Comparison of ENCODE assay signal across 12 cellular contexts in the genomic region with DNA sequence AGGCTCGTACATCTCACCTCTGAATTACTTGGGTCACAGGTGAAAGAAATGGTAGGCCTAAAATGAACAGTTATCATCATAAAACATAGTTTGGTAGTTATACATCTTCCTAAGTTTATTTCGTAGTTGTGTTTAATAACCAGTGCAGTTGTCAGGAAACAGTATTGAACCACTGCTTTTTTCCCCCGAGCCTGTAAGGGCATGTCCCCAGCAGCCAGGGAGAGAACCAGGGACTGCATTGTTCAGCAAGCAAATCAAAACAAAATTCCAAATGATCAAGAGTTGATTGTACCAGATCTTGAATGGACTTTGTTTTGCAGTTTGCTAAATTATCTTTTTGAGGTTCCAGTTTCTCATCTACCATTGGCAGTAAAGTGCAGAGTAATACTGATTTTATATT. TPM values are rescaled to one million over a fixed set of nuclear protein-coding genes. Genes with fewer than 3 reads are reported as not detected.
DNase-seq lines count a peak whose midpoint lies in the region; ATAC-seq and TF ChIP-seq lines count a peak whose summit lies in the region.
"Had no signal": no experiment of that assay in that cellular context is flagged by ENCODE, and none has a peak within 500 bp of the region (broad histone marks: within the 10 kb centered on the region; RNA-seq: fewer than 3 reads in every experiment).

No MANE protein-coding gene starts in this region.

- peak overlapping the region; percentile 94 for H3K4me2 ChIP-seq in DND-41 (ENCODE audit: insufficient read depth, low read length)
- peak overlapping the region; percentile 95 for H3K4me2 ChIP-seq in neural cell (ENCODE audit: low read length)

- peak overlapping the region; percentile 56 for H3K27ac Mint-ChIP-seq in central memory CD8-positive, alpha-beta T cell (ENCODE audit: low read depth)

- H3K36me3 ChIP-seq in DND-41 (ENCODE audit: insufficient read depth, low read length), result peaks cover 52% of the 10 kb centered on the region
- peaks cover 52% of the 10 kb centered on the region for H3K36me3 ChIP-seq in NT2/D1 (ENCODE audit: insufficient read depth, insufficient read length, low read length)
- H3K36me3 ChIP-seq in neural cell (ENCODE audit: insufficient read depth, low read length), result peaks cover 10% of the 10 kb centered on the region

- H3K4me3 ChIP-seq in DND-41 (ENCODE audit: low read depth in 1 of 2, low read length in 2 of 2) (peak overlapping the region in 1 of 2 experiments; percentile 38; a peak in 1 of 4 replicates), NT2/D1 (ENCODE audit: insufficient read length, low read depth) (no peak overlapping the region), neural cell (ENCODE audit: low read length) (peak overlapping the region; percentile 98)

- peaks cover 67% of the 10 kb centered on the region for H4K20me1 ChIP-seq in DND-41 (ENCODE audit: insufficient read depth, low read length)
- H4K20me1 ChIP-seq in neural cell (ENCODE audit: insufficient read depth), result peaks cover 4% of the 10 kb centered on the region

- H3K4me1 ChIP-seq in DND-41 (ENCODE audit: insufficient read depth, low read length) (peaks cover 64% of the 10 kb centered on the region), NT2/D1 (ENCODE audit: insufficient read depth, insufficient read length) (no peaks in the 10 kb centered on the region)

- no peaks in the 10 kb centered on the region for H3K9me2 ChIP-seq in neural cell (ENCODE audit: insufficient read depth, low read length)

- H3K27me3 ChIP-seq in DND-41 (ENCODE audit: insufficient read depth, low read length, poor library complexity) (no peaks in the 10 kb centered on the region), NT2/D1 (ENCODE audit: insufficient read depth, insufficient read length) (no peaks in the 10 kb centered on the region), neural cell (ENCODE audit: insufficient read depth, low read depth, low read length) (no peaks in the 10 kb centered on the region)

- peak overlapping the region; percentile 86 for H3K4me3 Mint-ChIP-seq in central memory CD8-positive, alpha-beta T cell

- TF ChIP-seq EP300 in neural cell (conservative IDR thresholded peaks at IDR 0.05; ENCODE audit: poor library complexity, severe bottlenecking), result no peak

- peaks cover 61% of the 10 kb centered on the region for H3K4me1 Mint-ChIP-seq in central memory CD8-positive, alpha-beta T cell

- DNase-seq in DND-41, result no peak
- no peak for DNase-seq in NT2/D1 (ENCODE audit: low read depth, low spot score)
- DNase-seq in central memory CD8-positive, alpha-beta T cell (ENCODE audit: low spot score in 2 of 2), result no peak
- no peak for DNase-seq in NCI-H2227 (lab: John Stamatoyannopoulos, UW; ENCODE audit: unreplicated experiment)
- DNase-seq in EL, result no peak
- no peak for DNase-seq in GM03348 (ENCODE audit: low spot score)
- DNase-seq: effector CD8-positive, alpha-beta T cell; islet precursor cell; NCI-H1436; right cardiac atrium had no signal

- H3K36me3 Mint-ChIP-seq in central memory CD8-positive, alpha-beta T cell (ENCODE audit: insufficient read depth), result peaks cover 25% of the 10 kb centered on the region

- H3K9me3 ChIP-seq in DND-41 (ENCODE audit: insufficient read depth, low read length, severe bottlenecking), result no peaks in the 10 kb centered on the region
- H3K9me3 ChIP-seq in NT2/D1 (ENCODE audit: insufficient read depth, low read length), result no peaks in the 10 kb centered on the region
- no peaks in the 10 kb centered on the region for H3K9me3 ChIP-seq in neural cell (ENCODE audit: low read length)

- H3K27me3 Mint-ChIP-seq in central memory CD8-positive, alpha-beta T cell, result no peaks in the 10 kb centered on the region

- no peak for TF ChIP-seq CTCF in DND-41 (IDR thresholded peaks at IDR 0.05; ENCODE audit: borderline replicate concordance, extremely low read depth, low read length, poor library complexity, severe bottlenecking)
- TF ChIP-seq CTCF in neural cell (IDR thresholded peaks at IDR 0.05; ENCODE audit: poor library complexity, severe bottlenecking), result no peak

- H3K27ac ChIP-seq in DND-41 (ENCODE audit: low read length) (no peak overlapping the region), neural cell (ENCODE audit: low read length) (no peak overlapping the region)

- no peaks in the 10 kb centered on the region for H3K9me3 Mint-ChIP-seq in central memory CD8-positive, alpha-beta T cell

- H3K9ac ChIP-seq in DND-41 (ENCODE audit: low read depth, low read length), result peak overlapping the region; percentile 98; the same call in 1 of the 2 replicates
- H3K9ac ChIP-seq in NT2/D1 (ENCODE audit: insufficient read length, low read depth), result peak overlapping the region; percentile 29
- no peak overlapping the region for H3K9ac ChIP-seq in neural cell (ENCODE audit: low read length)

- ATAC-seq in DND-41 (ENCODE audit: insufficient read depth, low read depth) (no peak), HG02870 (IDR thresholded peaks at IDR 0.05; ENCODE audit: unreplicated experiment) (no peak)
- ATAC-seq in central memory CD8-positive, alpha-beta T cell (replicated peaks; ENCODE audit: extremely low read depth, poor library complexity, severe bottlenecking), result no peak
- ATAC-seq: right cardiac atrium had no signal

- H2AFZ ChIP-seq in DND-41 (ENCODE audit: low read depth, low read length) (no peak overlapping the region), neural cell (ENCODE audit: low read depth, low read length) (no peak overlapping the region)

- TF ChIP-seq RAD21 in neural cell (conservative IDR thresholded peaks at IDR 0.05), result no peak

- H3K79me2 ChIP-seq in DND-41 (ENCODE audit: insufficient read depth, low read length), result peaks cover 83% of the 10 kb centered on the region
- H3K79me2 ChIP-seq in neural cell (replicated peaks; ENCODE audit: insufficient read depth, low read length), result peaks cover 70% of the 10 kb centered on the region

- H3F3A ChIP-seq in neural cell (ENCODE audit: insufficient read depth, low read length, poor library complexity, severe bottlenecking), result no peaks in the 10 kb centered on the region

TF ChIP-seq in neural cell, 6 proteins besides CTCF, POLR2A, EP300 and RAD21:
- TF ChIP-seq TAF1 (IDR thresholded peaks at IDR 0.05; ENCODE audit: low read depth) (no peak), SMC3 (conservative IDR thresholded peaks at IDR 0.05; ENCODE audit: poor library complexity) (no peak)
- TF ChIP-seq, protein P1, sequence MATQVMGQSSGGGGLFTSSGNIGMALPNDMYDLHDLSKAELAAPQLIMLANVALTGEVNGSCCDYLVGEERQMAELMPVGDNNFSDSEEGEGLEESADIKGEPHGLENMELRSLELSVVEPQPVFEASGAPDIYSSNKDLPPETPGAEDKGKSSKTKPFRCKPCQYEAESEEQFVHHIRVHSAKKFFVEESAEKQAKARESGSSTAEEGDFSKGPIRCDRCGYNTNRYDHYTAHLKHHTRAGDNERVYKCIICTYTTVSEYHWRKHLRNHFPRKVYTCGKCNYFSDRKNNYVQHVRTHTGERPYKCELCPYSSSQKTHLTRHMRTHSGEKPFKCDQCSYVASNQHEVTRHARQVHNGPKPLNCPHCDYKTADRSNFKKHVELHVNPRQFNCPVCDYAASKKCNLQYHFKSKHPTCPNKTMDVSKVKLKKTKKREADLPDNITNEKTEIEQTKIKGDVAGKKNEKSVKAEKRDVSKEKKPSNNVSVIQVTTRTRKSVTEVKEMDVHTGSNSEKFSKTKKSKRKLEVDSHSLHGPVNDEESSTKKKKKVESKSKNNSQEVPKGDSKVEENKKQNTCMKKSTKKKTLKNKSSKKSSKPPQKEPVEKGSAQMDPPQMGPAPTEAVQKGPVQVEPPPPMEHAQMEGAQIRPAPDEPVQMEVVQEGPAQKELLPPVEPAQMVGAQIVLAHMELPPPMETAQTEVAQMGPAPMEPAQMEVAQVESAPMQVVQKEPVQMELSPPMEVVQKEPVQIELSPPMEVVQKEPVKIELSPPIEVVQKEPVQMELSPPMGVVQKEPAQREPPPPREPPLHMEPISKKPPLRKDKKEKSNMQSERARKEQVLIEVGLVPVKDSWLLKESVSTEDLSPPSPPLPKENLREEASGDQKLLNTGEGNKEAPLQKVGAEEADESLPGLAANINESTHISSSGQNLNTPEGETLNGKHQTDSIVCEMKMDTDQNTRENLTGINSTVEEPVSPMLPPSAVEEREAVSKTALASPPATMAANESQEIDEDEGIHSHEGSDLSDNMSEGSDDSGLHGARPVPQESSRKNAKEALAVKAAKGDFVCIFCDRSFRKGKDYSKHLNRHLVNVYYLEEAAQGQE (IDR thresholded peaks at IDR 0.05; ENCODE audit: borderline replicate concordance), result no peak

RNA-seq across cellular contexts. Expression of a gene that starts 2.4 kb away (rescaled TPM):
- polyA plus RNA-seq in neural cell, result 170 and 180 TPM in 2 replicates
- polyA minus RNA-seq in neural cell, result 150 and 155 TPM in 2 replicates

RNA-seq across cellular contexts. Expression of a gene that starts 33.3 kb away (rescaled TPM):
- 2.6 and 3.7 TPM in 2 replicates for polyA plus RNA-seq in neural cell
- 0.69 TPM in 1 of 2 replicates, not detected in the other for polyA minus RNA-seq in neural cell
